Comparison of ENCODE assay signal across 15 cellular contexts in genomic region chr4:66489783-66490452, GRCh38.
DNase-seq lines count a peak whose midpoint lies in the region; ATAC-seq, FAIRE-seq and TF ChIP-seq lines count a peak whose summit lies in the region.
"Had no signal": no experiment of that assay in that cellular context is flagged by ENCODE, and none has a peak within 500 bp of the region (broad histone marks: within the 10 kb centered on the region; RNA-seq: fewer than 3 reads in every experiment).

No MANE protein-coding gene starts in this region.

- intact Hi-C loops in ovary (cut with DNase I), result no loop called here

- H3K4me2 ChIP-seq in trophoblast cell (ENCODE audit: low read length), result peak overlapping the region; percentile 19

- WGBS in trophoblast cell (ENCODE audit: extremely low coverage, insufficient coverage, insufficient read length), result no CpG with 5 or more reads among the region's 5 CpGs
- WGBS in ovary, 3 donors, result 37 to 41% (median 37%) methylated on average over 5 of the region's 5 CpGs

- no peak for ATAC-seq in GM19467 (IDR thresholded peaks at IDR 0.05; ENCODE audit: unreplicated experiment)
- ATAC-seq: activated naive CD4-positive, alpha-beta T cell treated with anti-CD3 and anti-CD28 coated beads, Interleukin-2, amount 50 U/mL, for 72 hours; mucosa of descending colon; WTC11 had no signal

- H3K14ac ChIP-seq in trophoblast cell (ENCODE audit: low read length), result no peak overlapping the region

- no peaks in the 10 kb centered on the region for H3K27me3 ChIP-seq in trophoblast cell (ENCODE audit: insufficient read depth, low read length)
- H3K27me3 ChIP-seq in ovary, result no peaks in the 10 kb centered on the region

- peak overlapping the region; percentile 31 for H2BK12ac ChIP-seq in trophoblast cell (ENCODE audit: low read length)

- no peak overlapping the region for H2BK5ac ChIP-seq in trophoblast cell (ENCODE audit: low read depth, low read length, poor library complexity)

- DNase-seq in EL, result peak; percentile 77
- peak; percentile 47 for DNase-seq in RCC 7860 (ENCODE audit: low spot score)
- DNase-seq in epithelial cell of proximal tubule (ENCODE audit: low read depth), result peak; percentile 23
- DNase-seq in trophoblast cell, result peak; percentile 1 to 48
- no peak for DNase-seq in ovary
- no peak for DNase-seq in stimulated activated CD4-positive, alpha-beta T cell treated with anti-CD3 and anti-CD28 coated beads, Interleukin-4, amount 100 ng/mL, for 24 hours
- no peak for DNase-seq in NCI-H1417 treated with DMSO at 0.1 percent for 48 hours (lab: John Stamatoyannopoulos, UW)
- DNase-seq: CD4-positive, CD25-positive, alpha-beta regulatory T cell; GDM1; mucosa of descending colon; NCI-H2107; stimulated activated CD4-positive, alpha-beta T cell treated with anti-CD3 and anti-CD28 coated beads, Interleukin-2, amount 100 ng/mL, for 24 hours had no signal

- TF ChIP-seq EP300 in ovary (IDR thresholded peaks at IDR 0.05), result no peak

- H3K79me1 ChIP-seq in trophoblast cell (ENCODE audit: low read length), result peaks cover 2% of the 10 kb centered on the region

- H3K18ac ChIP-seq in trophoblast cell (ENCODE audit: low read length), result no peak overlapping the region

- TF ChIP-seq CTCF in epithelial cell of proximal tubule (conservative IDR thresholded peaks at IDR 0.05; ENCODE audit: low read depth, low read length) (no peak), ovary (IDR thresholded peaks at IDR 0.05) (no peak)

- peaks cover 0 to 2% of the 10 kb centered on the region in 2 experiments for H3K4me1 ChIP-seq in trophoblast cell (ENCODE audit: control insufficient read depth in 1 of 2, insufficient read depth in 2 of 2, low read length in 2 of 2)
- no peaks in the 10 kb centered on the region for H3K4me1 ChIP-seq in ovary (ENCODE audit: insufficient read depth)

- no peak overlapping the region for H3K9ac ChIP-seq in trophoblast cell (ENCODE audit: low read length)

- H3K9me3 ChIP-seq in trophoblast cell (ENCODE audit: insufficient read depth, low read depth, low read length) (no peaks in the 10 kb centered on the region), ovary (no peaks in the 10 kb centered on the region)

- H4K91ac ChIP-seq in trophoblast cell (ENCODE audit: low read depth, low read length), result no peak overlapping the region

- H3K4ac ChIP-seq in trophoblast cell (ENCODE audit: low read depth, low read length), result no peak overlapping the region

- peak overlapping the region; percentile 56 for H3K27ac ChIP-seq in trophoblast cell (ENCODE audit: low read depth, low read length)
- no peak overlapping the region for H3K27ac ChIP-seq in ovary

- no peak overlapping the region for H4K12ac ChIP-seq in trophoblast cell (ENCODE audit: low read depth, low read length)

- no peak overlapping the region for H2AFZ ChIP-seq in trophoblast cell (ENCODE audit: insufficient read depth, low read length, poor library complexity)

- H3K4me3 ChIP-seq in epithelial cell of proximal tubule (ENCODE audit: low read depth, low read length), result no peak overlapping the region
- H3K4me3 ChIP-seq in trophoblast cell (ENCODE audit: low read depth, low read length), result no peak overlapping the region
- H3K4me3 ChIP-seq in ovary, result no peak overlapping the region
- H3K4me3 ChIP-seq: mucosa of descending colon had no signal

- H3K36me3 ChIP-seq in trophoblast cell (ENCODE audit: control insufficient read depth in 1 of 2, insufficient read depth in 2 of 2, low read length in 2 of 2) (no peaks in the 10 kb centered on the region), ovary (no peaks in the 10 kb centered on the region)

- H3K79me2 ChIP-seq in trophoblast cell (ENCODE audit: control insufficient read depth, insufficient read depth, low read length, poor library complexity), result no peaks in the 10 kb centered on the region

- H2BK120ac ChIP-seq in trophoblast cell (ENCODE audit: insufficient read depth, low read length, poor library complexity), result no peak overlapping the region

- TF ChIP-seq POLR2A in ovary (IDR thresholded peaks at IDR 0.05), result no peak

- FAIRE-seq in RCC 7860 (lab: Jason Lieb, UNC), result peak; percentile 65

- no peak overlapping the region for H3K23ac ChIP-seq in trophoblast cell (ENCODE audit: low read length)

- peak overlapping the region; percentile 37 for H2AK5ac ChIP-seq in trophoblast cell (ENCODE audit: low read length)

- peak overlapping the region; percentile 19 for H4K8ac ChIP-seq in trophoblast cell (ENCODE audit: low read depth, low read length)

Comparison
In these comparisons a context has a peak if more than half of its experiments do, and no peak if none do; other contexts are left out.
1. DNase-seq: peak in EL (single experiment), RCC 7860 (single experiment), epithelial cell of proximal tubule (single experiment) and trophoblast cell (2 of 2); none in ovary (0 of 5), stimulated activated CD4-positive, alpha-beta T cell treated with anti-CD3 and anti-CD28 coated beads, Interleukin-4, amount 100 ng/mL, for 24 hours (single experiment) and NCI-H1417 treated with DMSO at 0.1 percent for 48 hours (single experiment).